ENCODE assay signal across 12 cellular contexts in genomic region chr3:37765591-37766219, GRCh38.
DNase-seq lines count a peak whose midpoint lies in the region; ATAC-seq and TF ChIP-seq lines count a peak whose summit lies in the region.
"Had no signal": no experiment of that assay in that cellular context is flagged by ENCODE, and none has a peak within 500 bp of the region (broad histone marks: within the 10 kb centered on the region; RNA-seq: fewer than 3 reads in every experiment).

No MANE protein-coding gene starts in this region.

- H3K9ac ChIP-seq in endodermal cell (ENCODE audit: extremely low read depth, low read length, poor library complexity, severe bottlenecking), result no peak overlapping the region
- H3K9ac ChIP-seq in liver (ENCODE audit: low read depth in 1 of 2, low read length in 2 of 2), result no peak overlapping the region
- H3K9ac ChIP-seq in skeletal muscle tissue (ENCODE audit: low read depth in 1 of 3, low read length in 3 of 3), result no peak overlapping the region
- H3K9ac ChIP-seq: BLaER1 treated with 17β-estradiol and CSF1 and Interleukin-3, amounts not matched to agents 10 nM and 100 nM had no signal

- H3K9me3 ChIP-seq in endodermal cell (ENCODE audit: control insufficient read depth, low read length) (no peaks in the 10 kb centered on the region), liver (ENCODE audit: control insufficient read depth in 4 of 4, low read length in 3 of 4) (no peaks in the 10 kb centered on the region), skeletal muscle tissue (ENCODE audit: control insufficient read depth in 3 of 3, low read length in 3 of 3) (no peaks in the 10 kb centered on the region)
- no peaks in the 10 kb centered on the region for H3K9me3 ChIP-seq in effector memory CD4-positive, alpha-beta T cell (ENCODE audit: control insufficient read depth, low read length)
- H3K9me3 ChIP-seq: BLaER1 treated with 17β-estradiol and CSF1 and Interleukin-3, amounts not matched to agents 10 nM and 100 nM had no signal

- H3K27ac Mint-ChIP-seq in endodermal cell, result no peak overlapping the region
- H3K27ac Mint-ChIP-seq: activated naive CD4-positive, alpha-beta T cell treated with anti-CD3 and anti-CD28 coated beads, Interleukin-2, amount 50 U/mL, for 24 hours had no signal

- ATAC-seq in HG03432 (IDR thresholded peaks at IDR 0.05; ENCODE audit: unreplicated experiment), result no peak

- POLR2A ChIA-PET in HEK293T (lab: Yijun Ruan, JAX), result no interaction called here

- DNase-seq in HEK293T (ENCODE audit: extremely low spot score) (no peak), endodermal cell (peak; percentile 82), HK-2 (ENCODE audit: unreplicated experiment) (no peak), putamen (ENCODE audit: low spot score) (no peak)
- no peak for DNase-seq in effector memory CD4-positive, alpha-beta T cell
- DNase-seq: activated CD4-positive, alpha-beta T cell treated with anti-CD3 and anti-CD28 coated beads for 4 hours had no signal

- no peaks in the 10 kb centered on the region for H3K27me3 ChIP-seq in endodermal cell (ENCODE audit: control insufficient read depth, insufficient read depth, low read length, poor library complexity, severe bottlenecking)
- no peaks in the 10 kb centered on the region for H3K27me3 ChIP-seq in liver (ENCODE audit: control insufficient read depth in 4 of 4, insufficient read depth in 4 of 4, low read length in 3 of 4)
- no peaks in the 10 kb centered on the region for H3K27me3 ChIP-seq in skeletal muscle tissue (ENCODE audit: control insufficient read depth in 3 of 3, insufficient read depth in 3 of 3, low read length in 3 of 3)
- H3K27me3 ChIP-seq in effector memory CD4-positive, alpha-beta T cell (replicated peaks; ENCODE audit: control insufficient read depth, insufficient read depth, low read length, poor library complexity, severe bottlenecking), result no peaks in the 10 kb centered on the region
- H3K27me3 ChIP-seq: BLaER1 treated with 17β-estradiol and CSF1 and Interleukin-3, amounts not matched to agents 10 nM and 100 nM had no signal

- no peak for TF ChIP-seq RAD21 in liver (IDR thresholded peaks at IDR 0.05)

- no peaks in the 10 kb centered on the region for H3K36me3 ChIP-seq in endodermal cell (ENCODE audit: control insufficient read depth, insufficient read depth, low read length)
- H3K36me3 ChIP-seq in liver (ENCODE audit: control insufficient read depth in 4 of 4, insufficient read depth in 3 of 4, low read depth in 1 of 4, low read length in 3 of 4), result no peaks in the 10 kb centered on the region
- no peaks in the 10 kb centered on the region for H3K36me3 ChIP-seq in skeletal muscle tissue (ENCODE audit: control insufficient read depth in 3 of 3, insufficient read depth in 3 of 3, low read length in 3 of 3)
- H3K36me3 ChIP-seq in effector memory CD4-positive, alpha-beta T cell (ENCODE audit: control insufficient read depth, insufficient read depth, low read length), result no peaks in the 10 kb centered on the region

- H3K4me3 ChIP-seq in endodermal cell (ENCODE audit: low read length) (no peak overlapping the region), liver (ENCODE audit: low read depth in 1 of 3, low read length in 3 of 3) (no peak overlapping the region), skeletal muscle tissue (ENCODE audit: low read length in 3 of 3) (peak overlapping the region in 1 of 3 donors; percentile 1)
- H3K4me3 ChIP-seq in effector memory CD4-positive, alpha-beta T cell (ENCODE audit: insufficient read depth, low read depth, low read length, poor library complexity, severe bottlenecking), result no peak overlapping the region
- H3K4me3 ChIP-seq: BLaER1 treated with 17β-estradiol and CSF1 and Interleukin-3, amounts not matched to agents 10 nM and 100 nM had no signal

- no peak overlapping the region for H3K4me3 Mint-ChIP-seq in endodermal cell
- H3K4me3 Mint-ChIP-seq: activated naive CD4-positive, alpha-beta T cell treated with anti-CD3 and anti-CD28 coated beads, Interleukin-2, amount 50 U/mL, for 24 hours had no signal

- CTCF ChIA-PET in HEK293T (lab: Yijun Ruan, JAX), result no interaction called here

- TF ChIP-seq CTCF in endodermal cell (conservative IDR thresholded peaks at IDR 0.05) (no peak), liver (IDR thresholded peaks at IDR 0.05; ENCODE audit: low read depth, low read length, missing input control) (no peak)

- H3K9me3 Mint-ChIP-seq in endodermal cell, result no peaks in the 10 kb centered on the region
- H3K9me3 Mint-ChIP-seq: activated naive CD4-positive, alpha-beta T cell treated with anti-CD3 and anti-CD28 coated beads, Interleukin-2, amount 50 U/mL, for 24 hours had no signal

- no peaks in the 10 kb centered on the region for H3K27me3 Mint-ChIP-seq in endodermal cell (ENCODE audit: insufficient read depth)

- 72 to 77% methylated on average over 12 to 15 of the region's 15 CpGs for WGBS in endodermal cell (ENCODE audit: insufficient coverage in 1 of 2, insufficient read length in 1 of 2), 2 experiments
- WGBS in liver, result 62% methylated on average over 15 of the region's 15 CpGs

- H3K27ac ChIP-seq in endodermal cell (ENCODE audit: low read depth, low read length), result no peak overlapping the region
- H3K27ac ChIP-seq in liver (ENCODE audit: low read depth in 1 of 2, low read length in 2 of 2), result peak overlapping the region; percentile 40 to 43
- peak overlapping the region; percentile 36 for H3K27ac ChIP-seq in skeletal muscle tissue (ENCODE audit: low read depth, low read length)
- H3K27ac ChIP-seq in effector memory CD4-positive, alpha-beta T cell (ENCODE audit: insufficient read depth, low read length, poor library complexity, severe bottlenecking), result no peak overlapping the region
- H3K27ac ChIP-seq: BLaER1 treated with 17β-estradiol and CSF1 and Interleukin-3, amounts not matched to agents 10 nM and 100 nM; epithelial cell of prostate had no signal

- H3K4me1 Mint-ChIP-seq in endodermal cell, result peaks cover 34% of the 10 kb centered on the region
- H3K4me1 Mint-ChIP-seq: activated naive CD4-positive, alpha-beta T cell treated with anti-CD3 and anti-CD28 coated beads, Interleukin-2, amount 50 U/mL, for 24 hours had no signal

- peaks cover 14% of the 10 kb centered on the region for H3K36me3 Mint-ChIP-seq in endodermal cell (ENCODE audit: low read depth)
- H3K36me3 Mint-ChIP-seq: activated naive CD4-positive, alpha-beta T cell treated with anti-CD3 and anti-CD28 coated beads, Interleukin-2, amount 50 U/mL, for 24 hours had no signal

- H3K4me1 ChIP-seq in endodermal cell (ENCODE audit: control insufficient read depth, insufficient read depth, low read length) (peaks cover 12% of the 10 kb centered on the region), liver (ENCODE audit: control insufficient read depth in 4 of 4, insufficient read depth in 4 of 4, low read length in 3 of 4) (peaks cover 0 to 22% (median under 1%) of the 10 kb centered on the region in 4 donors), skeletal muscle tissue (ENCODE audit: control insufficient read depth in 3 of 3, insufficient read depth in 3 of 3, low read length in 3 of 3) (peaks cover 10 to 19% (median 17%) of the 10 kb centered on the region in 3 donors)
- H3K4me1 ChIP-seq in effector memory CD4-positive, alpha-beta T cell (ENCODE audit: control insufficient read depth, insufficient read depth, low read length, poor library complexity, severe bottlenecking), result no peaks in the 10 kb centered on the region

TF ChIP-seq in HEK293T, 16 proteins besides CTCF, POLR2A, EP300 and RAD21:
- no peak for TF ChIP-seq HDGF (IDR thresholded peaks at IDR 0.05; ENCODE audit: borderline replicate concordance)
- peak; percentile 41; the same call in 1 of the 2 replicates for TF ChIP-seq PKNOX1 (IDR thresholded peaks at IDR 0.05)

TF ChIP-seq in liver, 16 proteins besides CTCF, POLR2A, EP300 and RAD21:
- no peak for TF ChIP-seq FOXA2 (IDR thresholded peaks at IDR 0.05)
- no peak for TF ChIP-seq EGR1 (IDR thresholded peaks at IDR 0.05; ENCODE audit: low read depth in 2 of 2)
- no peak for TF ChIP-seq FOXA1 (IDR thresholded peaks at IDR 0.05)
- peak; percentile 63 for TF ChIP-seq SP1 (IDR thresholded peaks at IDR 0.05)
- TF ChIP-seq HNF4A (conservative IDR thresholded peaks at IDR 0.05), result peak in 1 of 2 donors; percentile 28
- no peak for TF ChIP-seq TAF1 (conservative IDR thresholded peaks at IDR 0.05)
- peak; percentile 19 for TF ChIP-seq MAX (IDR thresholded peaks at IDR 0.05)
- no peak for TF ChIP-seq JUND (IDR thresholded peaks at IDR 0.05)
- TF ChIP-seq RXRA (IDR thresholded peaks at IDR 0.05), result peak; percentile 61 to 63
- no peak for TF ChIP-seq HNF4G (IDR thresholded peaks at IDR 0.05)
- peak; percentile 99 for TF ChIP-seq NR2F2 (IDR thresholded peaks at IDR 0.05)
- TF ChIP-seq ATF3 (IDR thresholded peaks at IDR 0.05), result no peak

Comparison
In these comparisons a context has a peak if more than half of its experiments do, and no peak if none do; other contexts are left out.
1. H3K27ac ChIP-seq: peak in liver (2 of 2) and skeletal muscle tissue (single experiment); none in endodermal cell (single experiment) and effector memory CD4-positive, alpha-beta T cell (single experiment).